In the genomic region with DNA sequence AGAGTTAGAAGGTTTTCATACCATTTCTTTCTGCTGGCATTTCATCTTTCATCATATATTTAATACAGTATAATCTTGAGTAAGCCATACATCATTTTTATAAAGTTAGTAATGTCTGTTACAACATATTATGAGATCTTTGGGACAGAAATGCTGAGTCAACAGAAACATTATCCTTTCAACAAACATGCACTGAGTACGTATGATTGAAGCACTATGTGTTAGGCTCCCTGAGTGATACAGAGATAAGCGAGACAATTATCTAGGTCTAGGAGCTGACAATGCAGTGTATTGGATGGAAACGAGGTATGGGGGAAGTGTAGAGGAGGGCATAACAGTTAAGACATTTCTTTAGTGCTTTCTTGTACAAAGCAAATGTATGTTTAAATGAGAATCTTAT, we compare ENCODE assay signal across 1 cellular context.
TF ChIP-seq lines count a peak whose summit lies in the region.

No MANE protein-coding gene starts in this region.

TF ChIP-seq in HepG2, 621 proteins besides CTCF, POLR2A, EP300 and RAD21:
- no peak for TF ChIP-seq RFXAP (CRISPR knock-in tag; IDR thresholded peaks at IDR 0.05; ENCODE audit: borderline replicate concordance)
- peak; percentile 99 for TF ChIP-seq MAFK (conservative IDR thresholded peaks at IDR 0.05 in 1 of 2, IDR thresholded peaks at IDR 0.05 in 1 of 2; ENCODE audit: low read length in 2 of 2)
- peak; percentile 99 for TF ChIP-seq MAFF (IDR thresholded peaks at IDR 0.05; ENCODE audit: low read depth, low read length)
- TF ChIP-seq KLF9 (CRISPR knock-in tag; IDR thresholded peaks at IDR 0.05; ENCODE audit: low read depth) = no peak
- no peak for TF ChIP-seq SRF (IDR thresholded peaks at IDR 0.05; ENCODE audit: low read depth, low read length)
